ENCODE assay signal across 21 cellular contexts in the genomic region with DNA sequence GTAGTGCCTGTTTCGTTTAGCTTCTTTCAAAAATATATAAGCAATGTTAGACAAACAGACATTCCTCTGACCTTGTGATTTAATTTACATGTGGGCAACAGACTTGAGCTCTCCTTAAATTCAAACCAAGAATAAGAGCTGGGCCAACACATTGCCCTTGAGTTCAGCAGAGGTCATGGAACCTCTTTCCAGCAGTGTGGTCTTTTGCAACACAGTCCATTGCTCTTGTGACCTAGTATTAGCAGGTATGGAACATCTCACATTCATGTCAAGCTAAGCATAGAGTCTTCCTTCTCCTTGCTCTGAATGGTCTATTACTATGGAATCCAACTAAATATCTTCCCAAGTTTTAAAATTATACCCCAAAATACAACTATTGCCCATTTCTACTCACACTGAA. TPM values are rescaled to one million over a fixed set of nuclear protein-coding genes. Genes with fewer than 3 reads are reported as not detected.
"Had no signal": no experiment of that assay in that cellular context is flagged by ENCODE, and none has a peak within 500 bp of the region (broad histone marks: within the 10 kb centered on the region; RNA-seq: fewer than 3 reads in every experiment).

No MANE protein-coding gene starts in this region.

- H3K9me3 ChIP-seq: SJCRH30 had no signal

- H3K9ac ChIP-seq: KMS-11 had no signal

- H3K4me1 ChIP-seq: SJCRH30 had no signal

- H3K27ac ChIP-seq: KMS-11, SJCRH30 had no signal

- ATAC-seq: K562, SK-N-SH treated with all-trans-retinoic acid at 6 μM for 48 hours had no signal

- H3K4me3 ChIP-seq: K562, SJCRH30 had no signal

- H3K27me3 ChIP-seq: SJCRH30 had no signal

- DNase-seq: Kasumi-1, MM.1S, NCI-H1092 treated with DMSO at 0.1 percent for 48 hours, NCI-H1436, NCI-H187, NCI-H2029, NCI-H2081 treated with DMSO at 0.1 percent for 48 hours, NCI-H2171, NCI-H226, NCI-H446, NCI-H510A, NCI-H524 treated with DMSO at 0.1 percent for 48 hours, NCI-H69, NCI-H774, RPMI8226, SHP77 treated with DMSO at 0.1 percent for 48 hours, SJCRH30 had no signal

- H3K4me2 ChIP-seq: KMS-11 had no signal

RNA-seq across cellular contexts. Expression of gene MND1, which starts 33.7 kb away (rescaled TPM):
- polyA plus RNA-seq: IgD-negative memory B cell had no signal
